In the genomic region with DNA sequence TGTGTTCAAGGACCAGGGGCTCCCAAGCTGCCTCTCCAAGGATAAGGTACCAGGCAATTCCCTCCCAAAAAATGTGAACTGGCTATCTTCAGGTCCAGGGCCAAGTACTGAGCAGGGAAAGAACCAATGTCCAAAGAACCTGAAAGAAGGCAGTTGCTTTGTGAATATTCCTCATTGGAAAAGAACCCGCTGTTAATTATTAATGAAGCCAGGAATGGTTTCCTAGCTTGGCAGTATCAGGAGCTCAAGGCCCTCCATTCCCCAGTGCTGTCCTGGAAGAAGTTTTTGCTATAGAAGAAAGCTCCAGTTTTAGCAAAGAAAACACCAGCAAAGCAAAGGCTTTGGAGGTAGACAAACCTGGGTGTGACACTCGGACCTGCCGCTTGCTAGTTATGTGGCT, we compare ENCODE assay signal across 7 cellular contexts.
"Had no signal": no experiment of that assay in that cellular context is flagged by ENCODE, and none has a peak within 500 bp of the region (broad histone marks: within the 10 kb centered on the region; RNA-seq: fewer than 3 reads in every experiment).

No MANE protein-coding gene starts in this region.

- DNase-seq: H9, HCEC 1CT, KBM-7 had no signal

- H2AFZ ChIP-seq: GM23338 had no signal

- H3K4me3 ChIP-seq: GM23338 had no signal

- FAIRE-seq: H1, H54, HTR-8/SVneo had no signal

- H3K4me2 ChIP-seq: GM23338 had no signal

- ATAC-seq: GM23338 had no signal
